29 cellular contexts compared by ENCODE assay signal in the genomic region with DNA sequence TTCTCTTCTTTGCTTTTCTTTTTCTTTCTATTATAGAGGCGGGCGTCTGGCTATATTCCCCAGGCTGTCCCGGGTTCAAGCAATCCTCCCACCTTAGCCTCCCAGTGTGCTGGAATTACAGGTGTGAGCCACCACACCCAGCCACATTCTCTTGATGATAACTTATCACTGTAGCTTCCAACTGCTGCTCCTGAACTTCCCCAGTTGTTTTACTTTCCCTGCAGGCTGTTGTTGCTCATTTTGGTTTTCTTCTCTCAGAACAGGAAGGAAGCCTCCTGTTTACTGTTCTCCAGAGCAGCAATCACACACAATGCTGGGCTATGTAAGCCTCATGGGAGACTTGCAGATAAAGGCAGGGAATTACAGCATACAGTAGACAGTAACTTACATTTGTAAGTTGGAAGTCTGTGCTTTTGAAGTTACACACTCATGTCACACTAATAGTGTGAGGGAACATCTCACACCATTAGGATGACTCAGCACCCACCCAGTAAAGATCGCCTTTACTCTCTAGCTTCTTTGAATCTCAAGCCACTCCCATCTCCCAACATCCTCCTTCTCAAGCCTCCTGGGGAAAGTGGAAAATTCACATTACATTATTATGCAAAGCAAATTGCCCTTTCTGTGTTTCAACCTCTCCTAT.
DNase-seq lines count a peak whose midpoint lies in the region; ATAC-seq and TF ChIP-seq lines count a peak whose summit lies in the region.
"Had no signal": no experiment of that assay in that cellular context is flagged by ENCODE, and none has a peak within 500 bp of the region (broad histone marks: within the 10 kb centered on the region; RNA-seq: fewer than 3 reads in every experiment).

No MANE protein-coding gene starts in this region.

- no peaks in the 10 kb centered on the region for H3K9me3 Mint-ChIP-seq in neural crest cell

- intact Hi-C loops in cardiac septum (cut with DNase I), result no loop called here

- H3K9me3 ChIP-seq in SK-N-SH, result no peaks in the 10 kb centered on the region; the same call in 1 of the 2 replicates
- H3K9me3 ChIP-seq: esophagus squamous epithelium, left ventricle myocardium inferior, neutrophil, tibial nerve had no signal

- no peak overlapping the region for H2AFZ ChIP-seq in SK-N-SH (ENCODE audit: low read depth)

- H3K9ac ChIP-seq in SK-N-SH, result no peak overlapping the region

- H3K4me2 ChIP-seq in SK-N-SH, result no peak overlapping the region

- peak; percentile 20 for ATAC-seq in foreskin keratinocyte
- ATAC-seq in GM19328 (IDR thresholded peaks at IDR 0.05; ENCODE audit: unreplicated experiment), result no peak
- ATAC-seq: activated CD8-positive, alpha-beta T cell treated with anti-CD3 and anti-CD28 coated beads, Interleukin-2, amount 10 ng/mL, durations not matched to agents 7 days and 5 days; activated T-cell treated with anti-CD3 and anti-CD28 coated beads, Interleukin-2, amount 50 U/mL, for 4 hours; K562; SK-N-SH treated with all-trans-retinoic acid at 6 μM for 48 hours; stimulated activated naive CD8-positive, alpha-beta T cell treated with anti-CD3 and anti-CD28 coated beads, Interleukin-15, amount 100 ng/mL, for 72 hours had no signal

- H3K4me3 Mint-ChIP-seq in neural crest cell, result no peak overlapping the region
- H3K4me3 Mint-ChIP-seq: activated CD8-positive, alpha-beta T cell treated with anti-CD3 and anti-CD28 coated beads, Interleukin-2, amount 10 ng/mL, durations not matched to agents 7 days and 5 days; activated T-cell treated with anti-CD3 and anti-CD28 coated beads, Interleukin-2, amount 50 U/mL, for 4 hours; CD8-positive, alpha-beta memory T cell; immature natural killer cell; stimulated activated naive CD8-positive, alpha-beta T cell treated with anti-CD3 and anti-CD28 coated beads, Interleukin-15, amount 100 ng/mL, for 72 hours had no signal

- peaks cover 31% of the 10 kb centered on the region for H3K4me1 Mint-ChIP-seq in neural crest cell
- H3K4me1 Mint-ChIP-seq: CD8-positive, alpha-beta memory T cell; immature natural killer cell; stimulated activated naive CD8-positive, alpha-beta T cell treated with anti-CD3 and anti-CD28 coated beads, Interleukin-15, amount 100 ng/mL, for 72 hours had no signal

- TF ChIP-seq CTCF in foreskin keratinocyte (conservative IDR thresholded peaks at IDR 0.05), result no peak
- no peak for TF ChIP-seq CTCF in neural crest cell (conservative IDR thresholded peaks at IDR 0.05)
- TF ChIP-seq CTCF in SK-N-SH (IDR thresholded peaks at IDR 0.05), result no peak

- DNase-seq in H4 (ENCODE audit: low spot score) (peak; percentile 34), NCI-H69 (lab: John Stamatoyannopoulos, UW) (peak; percentile 27), foreskin keratinocyte (peak in 1 of 2 donors; percentile 11), neural crest cell (ENCODE audit: low read depth, low spot score) (no peak), NK-92 (lab: John Stamatoyannopoulos, UW; ENCODE audit: unreplicated experiment) (no peak), cardiac septum (ENCODE audit: low spot score) (no peak), SK-N-SH (no peak)
- DNase-seq: activated CD4-positive, CD25-positive, alpha-beta regulatory T cell; activated CD8-positive, alpha-beta T cell treated with anti-CD3 and anti-CD28 coated beads, Interleukin-2, amount 10 ng/mL, durations not matched to agents 7 days and 5 days; activated naive CD4-positive, alpha-beta T cell treated with Interleukin-2 at 50 U/mL for 16 hours; activated T-cell treated with anti-CD3 and anti-CD28 coated beads, Interleukin-2, amount 50 U/mL, for 4 hours; anterior cingulate cortex; CD8-positive, alpha-beta memory T cell; central memory CD4-positive, alpha-beta T cell; esophagus squamous epithelium; immature natural killer cell; left ventricle myocardium inferior; NCI-H1092; NCI-H2029 treated with DMSO at 0.1 percent for 48 hours; NK-92 treated with Interleukin-12 subunit alpha and Interleukin-12 subunit beta, amount 100 ng/mL, for 24 hours; spleen; stimulated activated CD4-positive, alpha-beta T cell treated with anti-CD3 and anti-CD28 coated beads, Interleukin-4, amount 100 ng/mL, for 24 hours; stimulated activated naive CD8-positive, alpha-beta T cell treated with anti-CD3 and anti-CD28 coated beads, Interleukin-15, amount 100 ng/mL, for 72 hours had no signal

- TF ChIP-seq EP300 in SK-N-SH (IDR thresholded peaks at IDR 0.05; ENCODE audit: borderline replicate concordance in 1 of 2, low read depth in 1 of 2, low read length in 1 of 2), result no peak

- POLR2A ChIA-PET in SK-N-SH (lab: Yijun Ruan, JAX), result no interaction called here

- H3K27me3 ChIP-seq in foreskin keratinocyte (no peaks in the 10 kb centered on the region), SK-N-SH (ENCODE audit: insufficient read depth) (no peaks in the 10 kb centered on the region)
- H3K27me3 ChIP-seq: esophagus squamous epithelium, neutrophil, spleen, tibial nerve had no signal

- H3K27ac ChIP-seq in foreskin keratinocyte (no peak overlapping the region), SK-N-SH (ENCODE audit: low read depth in 2 of 2, low read length in 1 of 2) (no peak overlapping the region)
- H3K27ac ChIP-seq: esophagus squamous epithelium, HL-60, left ventricle myocardium inferior, neutrophil, spleen, tibial nerve had no signal

- no peaks in the 10 kb centered on the region for H3K27me3 Mint-ChIP-seq in neural crest cell (ENCODE audit: low read depth)
- H3K27me3 Mint-ChIP-seq: stimulated activated naive CD8-positive, alpha-beta T cell treated with anti-CD3 and anti-CD28 coated beads, Interleukin-15, amount 100 ng/mL, for 72 hours had no signal

- H3K79me2 ChIP-seq in SK-N-SH (ENCODE audit: insufficient read depth), result no peaks in the 10 kb centered on the region

- H3K4me3 ChIP-seq in SK-N-SH (ENCODE audit: low read depth in 2 of 2, low read length in 1 of 2), result no peak overlapping the region
- H3K4me3 ChIP-seq: esophagus squamous epithelium, K562, left ventricle myocardium inferior, spleen, tibial nerve had no signal

- TF ChIP-seq RAD21 in SK-N-SH (IDR thresholded peaks at IDR 0.05; ENCODE audit: low read length), result no peak

- H3K9me2 ChIP-seq in SK-N-SH, result no peaks in the 10 kb centered on the region

- H3K36me3 Mint-ChIP-seq in neural crest cell (ENCODE audit: low read depth), result no peaks in the 10 kb centered on the region
- H3K36me3 Mint-ChIP-seq: CD8-positive, alpha-beta memory T cell; immature natural killer cell had no signal

- H4K20me1 ChIP-seq in SK-N-SH (ENCODE audit: insufficient read depth), result no peaks in the 10 kb centered on the region

- CTCF ChIA-PET in SK-N-SH (lab: Yijun Ruan, JAX), result no interaction called here

- H3K4me1 ChIP-seq in foreskin keratinocyte (no peaks in the 10 kb centered on the region), SK-N-SH (ENCODE audit: control insufficient read depth in 1 of 2, insufficient read depth in 2 of 2, low read depth in 1 of 2, low read length in 1 of 2) (no peaks in the 10 kb centered on the region)
- H3K4me1 ChIP-seq: esophagus squamous epithelium, left ventricle myocardium inferior, spleen, tibial nerve had no signal

- no peaks in the 10 kb centered on the region for H3K36me3 ChIP-seq in SK-N-SH (replicated peaks in 1 of 2; ENCODE audit: control insufficient read depth in 1 of 2, insufficient read depth in 2 of 2, low read length in 1 of 2)
- H3K36me3 ChIP-seq: esophagus squamous epithelium, left ventricle myocardium inferior, neutrophil, spleen, tibial nerve had no signal

- H3F3A ChIP-seq in SK-N-SH (replicated peaks; ENCODE audit: insufficient read depth), result no peaks in the 10 kb centered on the region

- peak overlapping the region; percentile 83 for H3K27ac Mint-ChIP-seq in neural crest cell (ENCODE audit: unreplicated experiment)
- H3K27ac Mint-ChIP-seq: activated CD8-positive, alpha-beta T cell treated with anti-CD3 and anti-CD28 coated beads, Interleukin-2, amount 10 ng/mL, durations not matched to agents 7 days and 5 days; immature natural killer cell; stimulated activated naive CD8-positive, alpha-beta T cell treated with anti-CD3 and anti-CD28 coated beads, Interleukin-15, amount 100 ng/mL, for 72 hours had no signal

- 35% methylated on average over 4 of the region's 4 CpGs for WGBS in SK-N-SH (ENCODE audit: low lambda C conversion rate)

TF ChIP-seq in SK-N-SH, 30 proteins besides CTCF, POLR2A, EP300 and RAD21 (continues in another document):
- TF ChIP-seq MEF2A (IDR thresholded peaks at IDR 0.05; ENCODE audit: borderline replicate concordance, low read depth) (no peak), POLR2AphosphoS5 (IDR thresholded peaks at IDR 0.05; ENCODE audit: low read depth, low read length) (no peak), YY1 (IDR thresholded peaks at IDR 0.05; ENCODE audit: low read depth) (no peak), FOXM1 (IDR thresholded peaks at IDR 0.05; ENCODE audit: low read depth) (no peak)
- TF ChIP-seq, protein P1, sequence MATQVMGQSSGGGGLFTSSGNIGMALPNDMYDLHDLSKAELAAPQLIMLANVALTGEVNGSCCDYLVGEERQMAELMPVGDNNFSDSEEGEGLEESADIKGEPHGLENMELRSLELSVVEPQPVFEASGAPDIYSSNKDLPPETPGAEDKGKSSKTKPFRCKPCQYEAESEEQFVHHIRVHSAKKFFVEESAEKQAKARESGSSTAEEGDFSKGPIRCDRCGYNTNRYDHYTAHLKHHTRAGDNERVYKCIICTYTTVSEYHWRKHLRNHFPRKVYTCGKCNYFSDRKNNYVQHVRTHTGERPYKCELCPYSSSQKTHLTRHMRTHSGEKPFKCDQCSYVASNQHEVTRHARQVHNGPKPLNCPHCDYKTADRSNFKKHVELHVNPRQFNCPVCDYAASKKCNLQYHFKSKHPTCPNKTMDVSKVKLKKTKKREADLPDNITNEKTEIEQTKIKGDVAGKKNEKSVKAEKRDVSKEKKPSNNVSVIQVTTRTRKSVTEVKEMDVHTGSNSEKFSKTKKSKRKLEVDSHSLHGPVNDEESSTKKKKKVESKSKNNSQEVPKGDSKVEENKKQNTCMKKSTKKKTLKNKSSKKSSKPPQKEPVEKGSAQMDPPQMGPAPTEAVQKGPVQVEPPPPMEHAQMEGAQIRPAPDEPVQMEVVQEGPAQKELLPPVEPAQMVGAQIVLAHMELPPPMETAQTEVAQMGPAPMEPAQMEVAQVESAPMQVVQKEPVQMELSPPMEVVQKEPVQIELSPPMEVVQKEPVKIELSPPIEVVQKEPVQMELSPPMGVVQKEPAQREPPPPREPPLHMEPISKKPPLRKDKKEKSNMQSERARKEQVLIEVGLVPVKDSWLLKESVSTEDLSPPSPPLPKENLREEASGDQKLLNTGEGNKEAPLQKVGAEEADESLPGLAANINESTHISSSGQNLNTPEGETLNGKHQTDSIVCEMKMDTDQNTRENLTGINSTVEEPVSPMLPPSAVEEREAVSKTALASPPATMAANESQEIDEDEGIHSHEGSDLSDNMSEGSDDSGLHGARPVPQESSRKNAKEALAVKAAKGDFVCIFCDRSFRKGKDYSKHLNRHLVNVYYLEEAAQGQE (IDR thresholded peaks at IDR 0.05; ENCODE audit: low read depth, low read length), result no peak
- TF ChIP-seq, protein P2, sequence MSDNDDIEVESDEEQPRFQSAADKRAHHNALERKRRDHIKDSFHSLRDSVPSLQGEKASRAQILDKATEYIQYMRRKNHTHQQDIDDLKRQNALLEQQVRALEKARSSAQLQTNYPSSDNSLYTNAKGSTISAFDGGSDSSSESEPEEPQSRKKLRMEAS (IDR thresholded peaks at IDR 0.05; ENCODE audit: low read depth), result no peak

Comparison
In these comparisons a context has a peak if more than half of its experiments do, and no peak if none do; other contexts are left out.
1. DNase-seq: peak in H4 (single experiment) and NCI-H69 (single experiment); none in neural crest cell (single experiment), NK-92 (single experiment), cardiac septum (single experiment) and SK-N-SH (single experiment).